Comparison of ENCODE assay signal across 9 cellular contexts in genomic region chr5:76601470-76601869, GRCh38. TPM values are rescaled to one million over a fixed set of nuclear protein-coding genes. Genes with fewer than 3 reads are reported as not detected.
DNase-seq lines count a peak whose midpoint lies in the region; ATAC-seq and TF ChIP-seq lines count a peak whose summit lies in the region.
"Had no signal": no experiment of that assay in that cellular context is flagged by ENCODE, and none has a peak within 500 bp of the region (broad histone marks: within the 10 kb centered on the region; RNA-seq: fewer than 3 reads in every experiment).

No MANE protein-coding gene starts in this region.

- in situ Hi-C loops in IMR-90 (cut with MboI; ENCODE audit: low sequenced_read_pairs), result loop anchor here (5.0 to 10.0 kb wide), 3 partner anchors 113 to 413 kb away; partner anchors contain the start of gene F2R

- CTCF ChIA-PET in IMR-90 (lab: Yijun Ruan, JAX), result interaction anchor here (0.6 to 1.8 kb wide), 9 partner anchors 10 to 429 kb away, joined by 3 to 13 read pairs (median 4); partner anchors contain the start of gene AGGF1

- H3K27me3 Mint-ChIP-seq in activated CD4-positive, alpha-beta T cell treated with anti-CD3 and anti-CD28 coated beads, Interleukin-2, amount 10 ng/mL, durations not matched to agents 24 days and 14 days, result no peaks in the 10 kb centered on the region
- H3K27me3 Mint-ChIP-seq: dendritic cell treated with granulocyte-macrophage colony-stimulating factor and Interleukin-4, amounts not matched to agents 40 ng/mL and 50 ng/mL, for 4 days had no signal

- H3K4me2 ChIP-seq in IMR-90 (ENCODE audit: low read depth, low read length), result no peak overlapping the region

- H3K27me3 ChIP-seq in IMR-90 (ENCODE audit: control insufficient read depth, insufficient read depth, low read length) (no peaks in the 10 kb centered on the region), SJCRH30 (no peaks in the 10 kb centered on the region)

- no peak overlapping the region for H2BK15ac ChIP-seq in IMR-90 (ENCODE audit: low read depth, low read length)

- no peak overlapping the region for H3K4me3 Mint-ChIP-seq in activated CD4-positive, alpha-beta T cell treated with anti-CD3 and anti-CD28 coated beads, Interleukin-2, amount 10 ng/mL, durations not matched to agents 24 days and 14 days
- H3K4me3 Mint-ChIP-seq: dendritic cell treated with granulocyte-macrophage colony-stimulating factor and Interleukin-4, amounts not matched to agents 40 ng/mL and 50 ng/mL, for 4 days had no signal

- no peak overlapping the region for H2AK5ac ChIP-seq in IMR-90 (ENCODE audit: low read depth, low read length)

- no peak overlapping the region for H4K91ac ChIP-seq in IMR-90 (ENCODE audit: insufficient read depth, low read depth, low read length)

- no peak overlapping the region for H3K4me3 ChIP-seq in IMR-90 (ENCODE audit: insufficient read depth, low read depth, low read length)
- H3K4me3 ChIP-seq in SJCRH30, result no peak overlapping the region
- no peak overlapping the region for H3K4me3 ChIP-seq in epithelial cell of proximal tubule (ENCODE audit: low read depth, low read length)
- no peak overlapping the region for H3K4me3 ChIP-seq in mucosa of descending colon

- no peak overlapping the region for H3K27ac Mint-ChIP-seq in activated CD4-positive, alpha-beta T cell treated with anti-CD3 and anti-CD28 coated beads, Interleukin-2, amount 10 ng/mL, durations not matched to agents 24 days and 14 days
- H3K27ac Mint-ChIP-seq: dendritic cell treated with granulocyte-macrophage colony-stimulating factor and Interleukin-4, amounts not matched to agents 40 ng/mL and 50 ng/mL, for 4 days had no signal

- H3K18ac ChIP-seq in IMR-90 (ENCODE audit: low read depth, low read length), result no peak overlapping the region

- no peak for TF ChIP-seq POLR2A in IMR-90 (IDR thresholded peaks at IDR 0.05; ENCODE audit: low read depth, low read length)

- H3K9me3 ChIP-seq in IMR-90 (ENCODE audit: control insufficient read depth, insufficient read depth, low read length) (no peaks in the 10 kb centered on the region), SJCRH30 (replicated peaks) (no peaks in the 10 kb centered on the region), mucosa of descending colon (no peaks in the 10 kb centered on the region)

- dilution Hi-C loops in IMR-90 (cut with HindIII; ENCODE audit: low sequenced_read_pairs, unreplicated experiment), result no loop called here

- no peak overlapping the region for H3K23ac ChIP-seq in IMR-90 (ENCODE audit: low read depth, low read length)

- peaks cover 9% of the 10 kb centered on the region for H3K4me1 Mint-ChIP-seq in activated CD4-positive, alpha-beta T cell treated with anti-CD3 and anti-CD28 coated beads, Interleukin-2, amount 10 ng/mL, durations not matched to agents 24 days and 14 days

- H3K4me1 ChIP-seq in IMR-90 (ENCODE audit: control insufficient read depth, insufficient read depth, low read length) (peaks cover 2% of the 10 kb centered on the region; the same call in 1 of the 2 replicates), SJCRH30 (peaks cover 6% of the 10 kb centered on the region; the same call in 1 of the 2 replicates), mucosa of descending colon (ENCODE audit: low read depth) (peaks cover 7% of the 10 kb centered on the region)

- TF ChIP-seq RAD21 in IMR-90 (IDR thresholded peaks at IDR 0.05; ENCODE audit: low read length), result peak; percentile 90

- intact Hi-C loops in activated CD4-positive, alpha-beta T cell treated with anti-CD3 and anti-CD28 coated beads, Interleukin-2, amount 10 ng/mL, durations not matched to agents 24 days and 14 days (cut with micrococcal nuclease), result loop anchor here (1.0 to 10.0 kb wide), 3 partner anchors 40 to 173 kb away; partner anchors contain the start of gene F2R
- intact Hi-C loops in IMR-90 (cut with micrococcal nuclease) (loop anchor here (1.0 to 5.0 kb wide), 4 partner anchors 40 to 261 kb away; partner anchors contain the start of gene F2R), mucosa of descending colon (cut with DNase I, micrococcal nuclease) (loop anchor here in 1 of 2 donors (5.0 kb wide), 1 partner anchor 171 kb away; no protein-coding TSS in a partner anchor), posterior vena cava (cut with DNase I) (no loop called here)

- H2AFZ ChIP-seq in IMR-90 (replicated peaks; ENCODE audit: low read length, poor library complexity), result no peak overlapping the region

- no peak overlapping the region for H2AK9ac ChIP-seq in IMR-90 (replicated peaks; ENCODE audit: low read depth, low read length, poor library complexity)

- H3K9me1 ChIP-seq in IMR-90 (ENCODE audit: insufficient read depth, low read length), result no peaks in the 10 kb centered on the region

- H4K20me1 ChIP-seq in IMR-90 (ENCODE audit: insufficient read depth, low read length), result no peaks in the 10 kb centered on the region

- H3K14ac ChIP-seq in IMR-90 (replicated peaks; ENCODE audit: low read depth, low read length), result no peak overlapping the region

- WGBS in IMR-90 (ENCODE audit: extremely low coverage in 2 of 2, insufficient read length in 1 of 2), 2 experiments, result 0% methylated on average over 1 of the region's 3 CpGs; no CpG with 5 or more reads in 1 of the 2 experiments

- ATAC-seq in IMR-90 (ENCODE audit: low read depth) (peak; percentile 75), mucosa of descending colon (peak; percentile 62), HG03521 (IDR thresholded peaks at IDR 0.05; ENCODE audit: unreplicated experiment) (no peak)

- no TSS peak for BruUV-seq in IMR-90 (replicated peaks; lab: Mats Ljungman, UMichigan)

- H4K5ac ChIP-seq in IMR-90 (ENCODE audit: low read depth, low read length), result no peak overlapping the region

- TF ChIP-seq CTCF in IMR-90 (conservative IDR thresholded peaks at IDR 0.05; ENCODE audit: low read depth, low read length) (peak; percentile 85), epithelial cell of proximal tubule (conservative IDR thresholded peaks at IDR 0.05; ENCODE audit: low read depth, low read length) (peak; percentile 84), mucosa of descending colon (IDR thresholded peaks at IDR 0.05) (peak; percentile 35)

- H4K8ac ChIP-seq in IMR-90 (ENCODE audit: low read depth in 2 of 2, low read length in 2 of 2), result no peak overlapping the region

- H3K36me3 Mint-ChIP-seq in activated CD4-positive, alpha-beta T cell treated with anti-CD3 and anti-CD28 coated beads, Interleukin-2, amount 10 ng/mL, durations not matched to agents 24 days and 14 days (ENCODE audit: low read depth), result peaks cover 47% of the 10 kb centered on the region

- H2BK120ac ChIP-seq in IMR-90 (ENCODE audit: low read depth, low read length), result 0 out of 2 replicates have a peak overlapping the region, but pooled peaks have one; percentile 44

- no peak overlapping the region for H3K9ac ChIP-seq in IMR-90 (ENCODE audit: low read depth, low read length)

- H3K56ac ChIP-seq in IMR-90 (ENCODE audit: extremely low read depth, insufficient read depth, low read length), result no peak overlapping the region

- H2BK20ac ChIP-seq in IMR-90 (ENCODE audit: low read depth, low read length), result peak overlapping the region; percentile 60; the same call in 1 of the 2 replicates

- H3K79me1 ChIP-seq in IMR-90 (ENCODE audit: low read depth in 1 of 2, low read length in 2 of 2), result no peaks in the 10 kb centered on the region

- no peak overlapping the region for H3K4ac ChIP-seq in IMR-90 (ENCODE audit: low read depth, low read length)

- no peaks in the 10 kb centered on the region for H3K9me3 Mint-ChIP-seq in activated CD4-positive, alpha-beta T cell treated with anti-CD3 and anti-CD28 coated beads, Interleukin-2, amount 10 ng/mL, durations not matched to agents 24 days and 14 days
- H3K9me3 Mint-ChIP-seq: dendritic cell treated with granulocyte-macrophage colony-stimulating factor and Interleukin-4, amounts not matched to agents 40 ng/mL and 50 ng/mL, for 4 days had no signal

- H3K36me3 ChIP-seq in IMR-90 (ENCODE audit: control insufficient read depth, insufficient read depth, low read length) (no peaks in the 10 kb centered on the region), SJCRH30 (no peaks in the 10 kb centered on the region), mucosa of descending colon (ENCODE audit: low read depth) (no peaks in the 10 kb centered on the region)

- H3K27ac ChIP-seq in IMR-90 (ENCODE audit: insufficient read depth, low read length) (no peak overlapping the region), SJCRH30 (no peak overlapping the region)

- POLR2A ChIA-PET in IMR-90 (lab: Charles Lee; ENCODE audit: unreplicated experiment), result interaction anchor here (0.5 to 0.6 kb wide), 2 partner anchors 18 to 1072 kb away, joined by 3 to 7 read pairs; no protein-coding TSS in a partner anchor

- H2BK5ac ChIP-seq in IMR-90 (ENCODE audit: low read depth, low read length, poor library complexity, severe bottlenecking), result no peak overlapping the region

- DNase-seq in activated CD4-positive, alpha-beta T cell treated with anti-CD3 and anti-CD28 coated beads, Interleukin-2, amount 10 ng/mL, durations not matched to agents 24 days and 14 days, result peak; percentile 79
- no peak for DNase-seq in activated CD4-positive, alpha-beta T cell treated with anti-CD3 and anti-CD28 coated beads for 48 hours
- DNase-seq in IMR-90, result peak; percentile 80
- DNase-seq in SJCRH30, result peak; percentile 47 to 85
- no peak for DNase-seq in epithelial cell of proximal tubule (ENCODE audit: low read depth)
- DNase-seq in mucosa of descending colon, result peak in 1 of 3 donors; percentile 62
- no peak for DNase-seq in posterior vena cava (ENCODE audit: low spot score)

TF ChIP-seq in IMR-90, 13 proteins besides CTCF, POLR2A, EP300 and RAD21:
- TF ChIP-seq CEBPB (IDR thresholded peaks at IDR 0.05; ENCODE audit: low read depth, low read length) (no peak), SMC3 (IDR thresholded peaks at IDR 0.05; ENCODE audit: low read depth, low read length) (peak; percentile 99), CHD1 (IDR thresholded peaks at IDR 0.05; ENCODE audit: low read depth, low read length) (no peak)

RNA-seq across cellular contexts. Expression of gene F2RL2, which starts 21.7 kb away (rescaled TPM):
- not detected in 2 replicates for total RNA-seq in activated CD4-positive, alpha-beta T cell treated with anti-CD3 and anti-CD28 coated beads, Interleukin-2, amount 10 ng/mL, durations not matched to agents 24 days and 14 days
- total RNA-seq in IMR-90 (2012; rRNA removed) (18.1 and 21.7 TPM in 2 replicates), epithelial cell of proximal tubule (2.4 and 7.2 TPM in 2 replicates), mucosa of descending colon (1 to 10 TPM in 1 of 3 donors, under 1 TPM in 2; 0.17 to 2.4 (median 0.58) TPM), posterior vena cava (under 1 TPM; 0.10 to 0.28 TPM)
- 30.9 and 32.8 TPM in 2 replicates for polyA plus RNA-seq in IMR-90 (2012; rRNA removed)
- 15.5 and 22.9 TPM in 2 replicates for polyA plus RNA-seq in IMR-90 (2012; cell fraction: cytosol; rRNA removed)
- 5.8 and 23.9 TPM in 2 replicates for polyA plus RNA-seq in IMR-90 (2012; cell fraction: nucleus; rRNA removed; ENCODE audit: low replicate concordance)
- 19.1 and 20.2 TPM in 2 replicates for total RNA-seq in SJCRH30 (2014; rRNA removed; shearing (Covaris generic))

Comparison
In these comparisons a context has a peak if more than half of its experiments do, and no peak if none do; other contexts are left out.
1. DNase-seq: peak in activated CD4-positive, alpha-beta T cell treated with anti-CD3 and anti-CD28 coated beads, Interleukin-2, amount 10 ng/mL, durations not matched to agents 24 days and 14 days (single experiment), IMR-90 (single experiment) and SJCRH30 (2 of 2); none in activated CD4-positive, alpha-beta T cell treated with anti-CD3 and anti-CD28 coated beads for 48 hours (single experiment), epithelial cell of proximal tubule (single experiment) and posterior vena cava (single experiment).
2. CTCF ChIP-seq: peak in every context shown above with its lines; median percentile 85 in IMR-90; 84 in epithelial cell of proximal tubule; 35 in mucosa of descending colon.
3. intact Hi-C loops: an anchor here in activated CD4-positive, alpha-beta T cell treated with anti-CD3 and anti-CD28 coated beads, Interleukin-2, amount 10 ng/mL, durations not matched to agents 24 days and 14 days (1.0 to 10.0 kb wide) and IMR-90 (1.0 to 5.0 kb wide); none called in posterior vena cava.